Comparison of ENCODE assay signal across 8 cellular contexts in genomic region chr11:130070829-130071205, GRCh38. TPM values are rescaled to one million over a fixed set of nuclear protein-coding genes. Genes with fewer than 3 reads are reported as not detected.
DNase-seq lines count a peak whose midpoint lies in the region; ATAC-seq and TF ChIP-seq lines count a peak whose summit lies in the region.

No MANE protein-coding gene starts in this region.

- peak; percentile 48 for DNase-seq in G401 (ENCODE audit: low spot score)
- DNase-seq in NT2/D1 (ENCODE audit: low read depth, low spot score), result no peak
- DNase-seq in colonic mucosa, result peak; percentile 39
- peak; percentile 46 for DNase-seq in medulla oblongata (ENCODE audit: extremely low spot score)
- DNase-seq in vagina (ENCODE audit: extremely low spot score in 2 of 2), result no peak
- DNase-seq in NCI-H82 treated with DMSO at 0.1 percent for 48 hours (lab: John Stamatoyannopoulos, UW; ENCODE audit: unreplicated experiment), result no peak
- no peak for DNase-seq in SK-N-DZ (ENCODE audit: low spot score)

- H3K4me1 ChIP-seq in NT2/D1 (ENCODE audit: insufficient read depth, insufficient read length), result no peaks in the 10 kb centered on the region
- no peaks in the 10 kb centered on the region for H3K4me1 ChIP-seq in colonic mucosa
- peaks cover 21% of the 10 kb centered on the region for H3K4me1 ChIP-seq in vagina

- TF ChIP-seq POLR2A in vagina (IDR thresholded peaks at IDR 0.05), result no peak

- no peak for TF ChIP-seq CTCF in colonic mucosa (IDR thresholded peaks at IDR 0.05)
- no peak for TF ChIP-seq CTCF in vagina (IDR thresholded peaks at IDR 0.05)

- H3K36me3 ChIP-seq in NT2/D1 (ENCODE audit: insufficient read depth, insufficient read length, low read length), result peaks cover 5% of the 10 kb centered on the region
- H3K36me3 ChIP-seq in colonic mucosa, result no peaks in the 10 kb centered on the region
- H3K36me3 ChIP-seq in vagina, result no peaks in the 10 kb centered on the region

- peak overlapping the region; percentile 92 for H3K9ac ChIP-seq in NT2/D1 (ENCODE audit: insufficient read length, low read depth)
- peak overlapping the region; percentile 44 to 98 for H3K9ac ChIP-seq in colonic mucosa (ENCODE audit: low read depth in 2 of 2, low read length in 2 of 2)

- in situ Hi-C loops in G401 (cut with HindIII; ENCODE audit: low sequenced_read_pairs), result no loop called here

- H3K4me3 ChIP-seq in NT2/D1 (ENCODE audit: insufficient read length, low read depth) (peak overlapping the region; percentile 83), colonic mucosa (peak overlapping the region; percentile 75), vagina (peak overlapping the region; percentile 72 to 99)

- H3K9me3 ChIP-seq in NT2/D1 (ENCODE audit: insufficient read depth, low read length) (no peaks in the 10 kb centered on the region), colonic mucosa (no peaks in the 10 kb centered on the region), vagina (no peaks in the 10 kb centered on the region)

- H3K27me3 ChIP-seq in NT2/D1 (ENCODE audit: insufficient read depth, insufficient read length), result peaks cover 21% of the 10 kb centered on the region
- H3K27me3 ChIP-seq in colonic mucosa, result no peaks in the 10 kb centered on the region
- no peaks in the 10 kb centered on the region for H3K27me3 ChIP-seq in vagina

- peak overlapping the region; percentile 98 for H3K27ac ChIP-seq in colonic mucosa
- H3K27ac ChIP-seq in vagina, result peak overlapping the region; percentile 90

- ATAC-seq in HG03095 (IDR thresholded peaks at IDR 0.05; ENCODE audit: unreplicated experiment), result no peak

- intact Hi-C loops in colonic mucosa (cut with DNase I), result no loop called here
- intact Hi-C loops in vagina (cut with DNase I), result loop anchor here (5.0 kb wide), 1 partner anchor 51 kb away; no protein-coding TSS in a partner anchor

RNA-seq across cellular contexts. Expression of gene APLP2, which starts 1.1 kb away (rescaled TPM):
- 217 and 237 TPM in 2 replicates for total RNA-seq in G401 (2014; rRNA removed; shearing (Covaris generic))
- total RNA-seq in colonic mucosa, result 100 to 1,000 TPM; 285 to 388 TPM
- total RNA-seq in vagina, result 234 TPM
- 113 and 122 TPM in 2 replicates for polyA plus RNA-seq in SK-N-DZ (2014; cell fraction: cytosol; rRNA removed)
- 120 and 142 TPM in 2 replicates for polyA plus RNA-seq in SK-N-DZ (2014; cell fraction: nucleus; rRNA removed)

Comparison
In these comparisons a context has a peak if more than half of its experiments do, and no peak if none do; other contexts are left out.
1. DNase-seq: peak in G401 (single experiment), colonic mucosa (single experiment) and medulla oblongata (single experiment); none in NT2/D1 (single experiment), vagina (0 of 2), NCI-H82 treated with DMSO at 0.1 percent for 48 hours (single experiment) and SK-N-DZ (single experiment).
2. Peak in every context shown above with its lines, with median percentiles within 50 percentile points of each other: H3K4me3 ChIP-seq.